16 cellular contexts compared by ENCODE assay signal in the genomic region with DNA sequence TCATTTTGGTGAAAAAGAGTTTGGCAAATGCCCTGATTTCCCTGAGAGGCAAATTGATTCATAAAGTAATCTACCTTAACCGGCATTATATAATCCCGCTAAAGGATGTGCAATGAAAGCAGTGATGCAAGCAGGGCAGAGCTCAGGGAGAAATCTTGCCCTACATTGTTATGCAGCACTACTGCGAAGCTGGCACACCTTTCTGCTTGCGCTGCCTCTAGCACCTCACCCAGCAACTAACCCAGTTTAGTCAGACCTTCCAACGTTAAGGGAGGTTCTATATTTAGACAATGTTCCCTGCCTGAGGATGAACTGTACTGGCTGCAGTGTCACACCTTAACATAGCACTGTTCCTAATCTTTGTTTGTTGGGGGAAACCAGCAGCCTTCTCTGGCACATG.
"Had no signal": no experiment of that assay in that cellular context is flagged by ENCODE, and none has a peak within 500 bp of the region (broad histone marks: within the 10 kb centered on the region; RNA-seq: fewer than 3 reads in every experiment).

No MANE protein-coding gene starts in this region.

- ATAC-seq: activated CD8-positive, alpha-beta memory T cell treated with anti-CD3 and anti-CD28 coated beads, Interleukin-2, amount 10 ng/mL, durations not matched to agents 7 days and 5 days; activated naive CD4-positive, alpha-beta T cell treated with anti-CD3 and anti-CD28 coated beads, Interleukin-2, amount 50 U/mL, for 72 hours; naive thymus-derived CD4-positive, alpha-beta T cell had no signal

- DNase-seq: activated CD4-positive, alpha-beta T cell treated with anti-CD3 and anti-CD28 coated beads, Interleukin-2, amount 50 U/mL, for 48 hours; activated CD4-positive, CD25-positive, alpha-beta regulatory T cell treated with anti-CD3 and anti-CD28 coated beads, Interleukin-2, amount 50 U/mL, for 72 hours; activated CD8-positive, alpha-beta memory T cell treated with anti-CD3 and anti-CD28 coated beads, Interleukin-2, amount 10 ng/mL, durations not matched to agents 7 days and 5 days; activated effector memory CD4-positive, alpha-beta T cell treated with Interleukin-2 at 50 U/mL for 16 hours; activated T-cell treated with anti-CD3 and anti-CD28 coated beads, Interleukin-2, amount 50 U/mL, for 24 hours; amniotic stem cell; dermis blood vessel endothelial cell; foreskin fibroblast; naive thymus-derived CD4-positive, alpha-beta T cell; stimulated activated CD4-positive, alpha-beta T cell treated with anti-CD3 and anti-CD28 coated beads, Interleukin-4, amount 100 ng/mL, for 4 hours; stomach; T-helper 9 cell had no signal

- H3K4me3 ChIP-seq: esophagus muscularis mucosa, lung, stomach, thoracic aorta had no signal

- H3K27ac ChIP-seq: esophagus muscularis mucosa, stomach, thoracic aorta had no signal

- H3K27me3 ChIP-seq: esophagus muscularis mucosa, stomach had no signal

- H3K4me1 ChIP-seq: esophagus muscularis mucosa, stomach had no signal

- H3K9me3 ChIP-seq: esophagus muscularis mucosa, stomach, thoracic aorta had no signal

- H3K36me3 ChIP-seq: esophagus muscularis mucosa, stomach, thoracic aorta had no signal
